In genomic region chr2:168186452-168186851, GRCh38 we compare ENCODE assay signal across 21 cellular contexts.
"Had no signal": no experiment of that assay in that cellular context is flagged by ENCODE, and none has a peak within 500 bp of the region (broad histone marks: within the 10 kb centered on the region; RNA-seq: fewer than 3 reads in every experiment).

No MANE protein-coding gene starts in this region.

- DNase-seq: activated CD4-positive, alpha-beta T cell treated with anti-CD3 and anti-CD28 coated beads, Interleukin-2, amount 50 U/mL, for 1 hour; activated CD8-positive, alpha-beta memory T cell treated with anti-CD3 and anti-CD28 coated beads for 24 hours; activated CD8-positive, alpha-beta memory T cell treated with anti-CD3 and anti-CD28 coated beads, Interleukin-2, amount 50 U/mL, for 48 hours; activated effector memory CD4-positive, alpha-beta T cell treated with anti-CD3 and anti-CD28 coated beads, Interleukin-2, amount 50 U/mL, for 16 hours; activated naive CD4-positive, alpha-beta T cell treated with anti-CD3 and anti-CD28 coated beads, Interleukin-2, amount 50 U/mL, for 16 hours; activated T-cell treated with anti-CD3 and anti-CD28 coated beads, Interleukin-2, amount 50 U/mL, for 48 hours; aorta; brain microvascular endothelial cell; erythroblast; kidney; left lung; mammary epithelial cell; naive B cell; sigmoid colon; spleen; stimulated activated naive B cell treated with anti-CD40 and anti-IgM and Interleukin-4, amounts not matched to agents 10 μg/mL and 1 μg/mL and 100 μg/mL, for 72 hours had no signal

- H2AFZ ChIP-seq: parathyroid adenoma had no signal

- H3K9me3 ChIP-seq: left lung, sigmoid colon, spleen, thoracic aorta had no signal

- H3K27me3 Mint-ChIP-seq: central memory CD8-positive, alpha-beta T cell; naive B cell; stimulated activated naive B cell treated with anti-CD40 and anti-IgM and Interleukin-4, amounts not matched to agents 10 μg/mL and 1 μg/mL and 100 μg/mL, for 72 hours had no signal

- H3K36me3 ChIP-seq: brain microvascular endothelial cell, left lung, sigmoid colon, thoracic aorta had no signal

- H3K27me3 ChIP-seq: brain microvascular endothelial cell, left lung, sigmoid colon, spleen had no signal

- H3K4me3 Mint-ChIP-seq: central memory CD8-positive, alpha-beta T cell; naive B cell; stimulated activated naive B cell treated with anti-CD40 and anti-IgM and Interleukin-4, amounts not matched to agents 10 μg/mL and 1 μg/mL and 100 μg/mL, for 72 hours; T-helper 1 cell treated with Interleukin-12 subunit alpha and Interleukin-12 subunit beta and Interleukin-4 antibody, amounts not matched to agents 30 μg/mL and 1 μg/mL, for 36 hours had no signal

- H3K9me3 Mint-ChIP-seq: central memory CD8-positive, alpha-beta T cell; naive B cell; stimulated activated naive B cell treated with anti-CD40 and anti-IgM and Interleukin-4, amounts not matched to agents 10 μg/mL and 1 μg/mL and 100 μg/mL, for 72 hours; T-helper 1 cell treated with Interleukin-12 subunit alpha and Interleukin-12 subunit beta and Interleukin-4 antibody, amounts not matched to agents 30 μg/mL and 1 μg/mL, for 36 hours had no signal

- H3K27ac Mint-ChIP-seq: stimulated activated naive B cell treated with anti-CD40 and anti-IgM and Interleukin-4, amounts not matched to agents 10 μg/mL and 1 μg/mL and 100 μg/mL, for 72 hours; T-helper 1 cell treated with Interleukin-12 subunit alpha and Interleukin-12 subunit beta and Interleukin-4 antibody, amounts not matched to agents 30 μg/mL and 1 μg/mL, for 36 hours had no signal

- H3K36me3 Mint-ChIP-seq: naive B cell had no signal

- H3K4me3 ChIP-seq: coronary artery, left lung, sigmoid colon, spleen, thoracic aorta had no signal

- H3K27ac ChIP-seq: brain microvascular endothelial cell, coronary artery, left lung, parathyroid adenoma, sigmoid colon, thoracic aorta had no signal
